Comparison of ENCODE assay signal across 1 cellular context in the genomic region with DNA sequence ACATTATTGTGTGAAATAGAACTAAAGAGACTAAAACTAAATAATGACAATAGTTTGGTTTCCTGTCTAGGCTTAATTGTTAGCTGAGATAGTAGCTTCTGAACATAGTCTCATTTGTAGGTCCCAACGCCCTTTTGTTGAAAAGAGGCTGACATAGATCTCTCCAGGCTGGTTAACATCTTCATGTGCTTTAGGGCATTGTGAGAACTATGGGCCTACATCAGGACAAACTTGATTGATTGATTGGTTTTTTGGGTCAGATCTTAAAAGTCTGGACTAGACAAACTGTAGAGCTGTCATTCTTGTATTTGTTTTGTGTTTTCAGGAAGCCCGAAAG.
TF ChIP-seq lines count a peak whose summit lies in the region.

No MANE protein-coding gene starts in this region.

TF ChIP-seq in H1, 55 proteins besides CTCF, POLR2A, EP300 and RAD21:
- TF ChIP-seq PHF8 (conservative IDR thresholded peaks at IDR 0.05; ENCODE audit: low read depth, low read length) (no peak), BCL11A (IDR thresholded peaks at IDR 0.05; ENCODE audit: low read depth in 2 of 2, low read length in 2 of 2) (no peak), CHD1 (IDR thresholded peaks at IDR 0.05; ENCODE audit: low read depth, low read length) (no peak), SIN3A (conservative IDR thresholded peaks at IDR 0.05 in 1 of 2, IDR thresholded peaks at IDR 0.05 in 1 of 2; ENCODE audit: low read depth in 1 of 2, low read length in 2 of 2) (no peak), NRF1 (IDR thresholded peaks at IDR 0.05; ENCODE audit: low read depth, low read length) (no peak), SAP30 (IDR thresholded peaks at IDR 0.05; ENCODE audit: insufficient read depth, insufficient replicate concordance, low read length) (no peak), SIRT6 (IDR thresholded peaks at IDR 0.05; ENCODE audit: low read length) (no peak), SIX5 (IDR thresholded peaks at IDR 0.05; ENCODE audit: low read depth, low read length) (no peak), POU5F1 (IDR thresholded peaks at IDR 0.05; ENCODE audit: low read depth, low read length) (no peak)
TF ChIP-seq in H1: peak in this region for 0.
